In the genomic region with DNA sequence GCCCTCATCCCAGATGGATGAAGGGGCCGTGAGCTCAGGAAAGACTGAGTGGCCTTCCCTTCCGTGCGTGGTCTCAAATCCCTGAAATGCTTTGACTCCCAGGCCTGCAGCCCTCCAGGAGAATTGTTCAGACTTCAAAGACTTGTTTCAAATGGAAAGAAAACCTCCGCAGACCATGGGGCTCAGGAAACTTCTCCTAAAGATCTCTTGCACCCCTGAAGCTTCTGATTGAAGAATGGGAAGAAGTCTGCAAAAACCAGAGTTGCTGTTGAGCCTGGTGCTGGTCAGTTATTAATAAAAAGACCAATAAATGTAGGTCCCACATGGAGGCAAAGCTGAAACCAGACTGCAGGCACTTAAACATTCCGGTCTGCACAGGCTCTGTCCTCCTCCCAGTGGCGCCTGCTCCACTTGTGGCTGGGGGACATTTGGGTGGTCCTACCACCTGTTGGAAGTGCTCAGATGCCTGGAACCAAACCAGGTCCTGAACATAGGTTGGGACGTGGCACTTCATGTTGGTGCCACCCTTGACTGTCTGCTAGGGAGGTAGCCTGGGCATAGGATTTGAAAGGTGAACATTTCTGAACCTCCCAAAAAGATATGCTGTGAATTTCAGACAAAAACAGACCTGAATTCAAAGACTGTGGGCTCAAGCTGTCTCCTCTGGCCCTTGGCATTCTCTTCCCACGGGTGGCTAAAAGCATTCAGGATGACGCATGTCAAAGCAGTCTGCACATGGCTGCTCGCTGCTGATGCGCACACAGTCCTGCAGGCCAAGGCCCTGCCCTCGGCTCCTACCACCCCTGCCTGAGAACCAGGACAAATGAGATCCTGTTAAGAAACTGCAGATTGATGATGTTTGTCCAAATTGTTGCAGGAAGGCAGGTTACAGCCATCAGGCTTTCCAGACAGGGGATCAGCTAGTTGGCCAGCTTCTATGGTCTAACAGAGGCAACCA, we compare ENCODE assay signal across 1 cellular context.
TF ChIP-seq lines count a peak whose summit lies in the region.

No MANE protein-coding gene starts in this region.

TF ChIP-seq in K562, 482 proteins besides CTCF, POLR2A, EP300 and RAD21:
- TF ChIP-seq, protein P1, sequence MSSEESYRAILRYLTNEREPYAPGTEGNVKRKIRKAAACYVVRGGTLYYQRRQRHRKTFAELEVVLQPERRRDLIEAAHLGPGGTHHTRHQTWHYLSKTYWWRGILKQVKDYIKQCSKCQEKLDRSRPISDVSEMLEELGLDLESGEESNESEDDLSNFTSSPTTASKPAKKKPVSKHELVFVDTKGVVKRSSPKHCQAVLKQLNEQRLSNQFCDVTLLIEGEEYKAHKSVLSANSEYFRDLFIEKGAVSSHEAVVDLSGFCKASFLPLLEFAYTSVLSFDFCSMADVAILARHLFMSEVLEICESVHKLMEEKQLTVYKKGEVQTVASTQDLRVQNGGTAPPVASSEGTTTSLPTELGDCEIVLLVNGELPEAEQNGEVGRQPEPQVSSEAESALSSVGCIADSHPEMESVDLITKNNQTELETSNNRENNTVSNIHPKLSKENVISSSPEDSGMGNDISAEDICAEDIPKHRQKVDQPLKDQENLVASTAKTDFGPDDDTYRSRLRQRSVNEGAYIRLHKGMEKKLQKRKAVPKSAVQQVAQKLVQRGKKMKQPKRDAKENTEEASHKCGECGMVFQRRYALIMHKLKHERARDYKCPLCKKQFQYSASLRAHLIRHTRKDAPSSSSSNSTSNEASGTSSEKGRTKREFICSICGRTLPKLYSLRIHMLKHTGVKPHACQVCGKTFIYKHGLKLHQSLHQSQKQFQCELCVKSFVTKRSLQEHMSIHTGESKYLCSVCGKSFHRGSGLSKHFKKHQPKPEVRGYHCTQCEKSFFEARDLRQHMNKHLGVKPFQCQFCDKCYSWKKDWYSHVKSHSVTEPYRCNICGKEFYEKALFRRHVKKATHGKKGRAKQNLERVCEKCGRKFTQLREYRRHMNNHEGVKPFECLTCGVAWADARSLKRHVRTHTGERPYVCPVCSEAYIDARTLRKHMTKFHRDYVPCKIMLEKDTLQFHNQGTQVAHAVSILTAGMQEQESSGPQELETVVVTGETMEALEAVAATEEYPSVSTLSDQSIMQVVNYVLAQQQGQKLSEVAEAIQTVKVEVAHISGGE (CRISPR knock-in tag; IDR thresholded peaks at IDR 0.05): no peak
- TF ChIP-seq STAT5B (CRISPR knock-in tag; IDR thresholded peaks at IDR 0.05) (no peak), BRD4 (IDR thresholded peaks at IDR 0.05) (0 out of 2 replicates have a peak, but pooled peaks have one; percentile 7), DMBX1 (CRISPR knock-in tag; IDR thresholded peaks at IDR 0.05; ENCODE audit: borderline replicate concordance) (0 out of 2 replicates have a peak, but pooled peaks have one; percentile 26)
- TF ChIP-seq, protein P2, sequence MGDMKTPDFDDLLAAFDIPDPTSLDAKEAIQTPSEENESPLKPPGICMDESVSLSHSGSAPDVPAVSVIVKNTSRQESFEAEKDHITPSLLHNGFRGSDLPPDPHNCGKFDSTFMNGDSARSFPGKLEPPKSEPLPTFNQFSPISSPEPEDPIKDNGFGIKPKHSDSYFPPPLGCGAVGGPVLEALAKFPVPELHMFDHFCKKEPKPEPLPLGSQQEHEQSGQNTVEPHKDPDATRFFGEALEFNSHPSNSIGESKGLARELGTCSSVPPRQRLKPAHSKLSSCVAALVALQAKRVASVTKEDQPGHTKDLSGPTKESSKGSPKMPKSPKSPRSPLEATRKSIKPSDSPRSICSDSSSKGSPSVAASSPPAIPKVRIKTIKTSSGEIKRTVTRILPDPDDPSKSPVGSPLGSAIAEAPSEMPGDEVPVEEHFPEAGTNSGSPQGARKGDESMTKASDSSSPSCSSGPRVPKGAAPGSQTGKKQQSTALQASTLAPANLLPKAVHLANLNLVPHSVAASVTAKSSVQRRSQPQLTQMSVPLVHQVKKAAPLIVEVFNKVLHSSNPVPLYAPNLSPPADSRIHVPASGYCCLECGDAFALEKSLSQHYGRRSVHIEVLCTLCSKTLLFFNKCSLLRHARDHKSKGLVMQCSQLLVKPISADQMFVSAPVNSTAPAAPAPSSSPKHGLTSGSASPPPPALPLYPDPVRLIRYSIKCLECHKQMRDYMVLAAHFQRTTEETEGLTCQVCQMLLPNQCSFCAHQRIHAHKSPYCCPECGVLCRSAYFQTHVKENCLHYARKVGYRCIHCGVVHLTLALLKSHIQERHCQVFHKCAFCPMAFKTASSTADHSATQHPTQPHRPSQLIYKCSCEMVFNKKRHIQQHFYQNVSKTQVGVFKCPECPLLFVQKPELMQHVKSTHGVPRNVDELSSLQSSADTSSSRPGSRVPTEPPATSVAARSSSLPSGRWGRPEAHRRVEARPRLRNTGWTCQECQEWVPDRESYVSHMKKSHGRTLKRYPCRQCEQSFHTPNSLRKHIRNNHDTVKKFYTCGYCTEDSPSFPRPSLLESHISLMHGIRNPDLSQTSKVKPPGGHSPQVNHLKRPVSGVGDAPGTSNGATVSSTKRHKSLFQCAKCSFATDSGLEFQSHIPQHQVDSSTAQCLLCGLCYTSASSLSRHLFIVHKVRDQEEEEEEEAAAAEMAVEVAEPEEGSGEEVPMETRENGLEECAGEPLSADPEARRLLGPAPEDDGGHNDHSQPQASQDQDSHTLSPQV (IDR thresholded peaks at IDR 0.05): peak; percentile 22; the same call in 1 of the 2 replicates
